Comparison of ENCODE assay signal across 8 cellular contexts in the genomic region with DNA sequence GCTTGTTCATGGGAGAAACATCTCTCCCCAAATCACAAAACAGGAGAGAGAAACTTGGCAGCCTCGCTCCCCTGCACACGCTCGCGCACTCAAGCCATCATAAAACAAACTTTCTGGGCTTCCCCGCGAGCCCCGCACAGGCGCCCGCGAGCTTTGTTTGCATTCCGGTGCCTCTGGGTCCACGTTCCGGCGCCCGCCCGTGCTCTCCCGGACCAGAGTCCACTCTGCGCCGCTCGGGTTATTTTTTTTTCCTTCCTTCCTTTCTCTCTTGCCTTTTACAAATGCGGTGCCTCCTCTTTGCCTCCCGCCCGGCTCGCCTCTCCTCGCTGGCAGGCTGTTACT. TPM values are rescaled to one million over a fixed set of nuclear protein-coding genes. Genes with fewer than 3 reads are reported as not detected.
DNase-seq lines count a peak whose midpoint lies in the region; ATAC-seq and TF ChIP-seq lines count a peak whose summit lies in the region.

No MANE protein-coding gene starts in this region.

- DNase-seq in BE2C: no peak
- peak; percentile 5 for DNase-seq in KG1 (lab: John Stamatoyannopoulos, UW)
- no peak for DNase-seq in natural killer cell
- DNase-seq in SIG-M5 treated with dmso at 0.1 percent for 504 hours (lab: John Stamatoyannopoulos, UW; ENCODE audit: unreplicated experiment): no peak

- 0% methylated on average over 25 of the region's 25 CpGs for WGBS in ectodermal cell, 2 experiments

- peaks cover 36 to 50% of the 10 kb centered on the region in 2 donors for H3K27me3 Mint-ChIP-seq in natural killer cell (ENCODE audit: low read depth in 2 of 2)

- H3K9me3 Mint-ChIP-seq in natural killer cell: no peaks in the 10 kb centered on the region

- ATAC-seq in GM21528 (IDR thresholded peaks at IDR 0.05; ENCODE audit: low FRiP score, unreplicated experiment): peak; percentile 38
- ATAC-seq in natural killer cell: no peak
- no peak for ATAC-seq in GM18870 (IDR thresholded peaks at IDR 0.05; ENCODE audit: unreplicated experiment)
- no peak for ATAC-seq in HG03439 (IDR thresholded peaks at IDR 0.05; ENCODE audit: unreplicated experiment)

- intact Hi-C loops in natural killer cell (cut with micrococcal nuclease): no loop called here

- H3K4me1 Mint-ChIP-seq in natural killer cell: peaks cover 7 to 11% of the 10 kb centered on the region in 2 donors

- peak overlapping the region; percentile 67 for H3K4me3 Mint-ChIP-seq in natural killer cell

- no peak overlapping the region for H3K27ac Mint-ChIP-seq in natural killer cell

- H3K27ac ChIP-seq in ectodermal cell (ENCODE audit: insufficient read depth, low read depth, low read length, poor library complexity, severe bottlenecking): peak overlapping the region; percentile 80

- H3K4me3 ChIP-seq in BE2C (ENCODE audit: low read depth, low read length) (peak overlapping the region; percentile 95), ectodermal cell (ENCODE audit: insufficient read depth, low read depth, low read length) (peak overlapping the region; percentile 83)

- no peaks in the 10 kb centered on the region for H3K36me3 Mint-ChIP-seq in natural killer cell

- H3K9me3 ChIP-seq in BE2C (no peaks in the 10 kb centered on the region), ectodermal cell (ENCODE audit: control insufficient read depth, low read length) (no peaks in the 10 kb centered on the region)

- H3K36me3 ChIP-seq in BE2C: no peaks in the 10 kb centered on the region
- H3K36me3 ChIP-seq in ectodermal cell (ENCODE audit: control insufficient read depth, insufficient read depth, low read length): no peaks in the 10 kb centered on the region

- no peaks in the 10 kb centered on the region for H3K4me1 ChIP-seq in BE2C
- H3K4me1 ChIP-seq in ectodermal cell (ENCODE audit: control insufficient read depth, insufficient read depth, low read length): peaks cover 20% of the 10 kb centered on the region

- H3K27me3 ChIP-seq in BE2C: no peaks in the 10 kb centered on the region
- peaks cover 5% of the 10 kb centered on the region for H3K27me3 ChIP-seq in ectodermal cell (ENCODE audit: control insufficient read depth, insufficient read depth, low read length, poor library complexity, severe bottlenecking)

- TF ChIP-seq CTCF in BE2C (IDR thresholded peaks at IDR 0.05; ENCODE audit: low read depth, low read length) (no peak), natural killer cell (IDR thresholded peaks at IDR 0.05) (no peak)

RNA-seq across cellular contexts. Expression of gene MAGI1, which starts 0.4 kb away (rescaled TPM):
- 14.7 TPM for polyA plus RNA-seq in BE2C (2012; ENCODE audit: insufficient read depth, insufficient read length, low read depth)
- 45.4 TPM for polyA plus RNA-seq in ectodermal cell (2013, experiment 1 of 4)
- polyA plus RNA-seq in ectodermal cell (2013, experiment 2 of 4): 47.7 TPM
- 28.3 TPM for polyA plus RNA-seq in ectodermal cell (2013, experiment 3 of 4)
- polyA plus RNA-seq in ectodermal cell (2013, experiment 4 of 4): 34.3 TPM
- total RNA-seq in natural killer cell: not detected
